2 cellular contexts compared by ENCODE assay signal in genomic region chr3:65899226-65899625, GRCh38.
TF ChIP-seq lines count a peak whose summit lies in the region.

No MANE protein-coding gene starts in this region.

TF ChIP-seq in HepG2, 621 proteins besides CTCF, POLR2A, EP300 and RAD21:
- TF ChIP-seq ZMYM3 (CRISPR knock-in tag; IDR thresholded peaks at IDR 0.05) (no peak), ZNF687 (CRISPR knock-in tag; IDR thresholded peaks at IDR 0.05) (no peak), AKAP8 (CRISPR knock-in tag; IDR thresholded peaks at IDR 0.05) (no peak), ZNF24 (IDR thresholded peaks at IDR 0.05) (no peak), ZBTB21 (CRISPR knock-in tag; IDR thresholded peaks at IDR 0.05) (no peak), PAX8 (CRISPR knock-in tag; IDR thresholded peaks at IDR 0.05; ENCODE audit: borderline replicate concordance) (no peak), SOX6 (IDR thresholded peaks at IDR 0.05) (no peak), SOX6 (CRISPR knock-in tag; IDR thresholded peaks at IDR 0.05) (no peak), HNRNPUL1 (IDR thresholded peaks at IDR 0.05; ENCODE audit: low read depth, low read length) (no peak), ZEB1 (IDR thresholded peaks at IDR 0.05; ENCODE audit: insufficient replicate concordance, low read depth) (no peak), ZNF552 (CRISPR knock-in tag; IDR thresholded peaks at IDR 0.05; ENCODE audit: borderline replicate concordance) (no peak)

TF ChIP-seq in H1, 55 proteins besides CTCF, POLR2A, EP300 and RAD21:
- no peak for TF ChIP-seq SRF (IDR thresholded peaks at IDR 0.05; ENCODE audit: low read depth, low read length)
- TF ChIP-seq SP2 (IDR thresholded peaks at IDR 0.05; ENCODE audit: low read length): no peak
- TF ChIP-seq SIRT6 (IDR thresholded peaks at IDR 0.05; ENCODE audit: low read length): no peak
TF ChIP-seq in H1: peak in this region for 0.
